ENCODE assay signal across 32 cellular contexts in genomic region chr11:18766015-18766414, GRCh38. TPM values are rescaled to one million over a fixed set of nuclear protein-coding genes. Genes with fewer than 3 reads are reported as not detected.
"Had no signal": no experiment of that assay in that cellular context is flagged by ENCODE, and none has a peak within 500 bp of the region (broad histone marks: within the 10 kb centered on the region; RNA-seq: fewer than 3 reads in every experiment).

No MANE protein-coding gene starts in this region.

- H3K36me3 Mint-ChIP-seq: natural killer cell; neural progenitor cell; stimulated activated memory B cell treated with anti-CD40 and anti-IgM and Interleukin-4, amounts not matched to agents 10 μg/mL and 1 μg/mL and 100 μg/mL, for 72 hours; type B pancreatic cell had no signal

- H3K79me2 ChIP-seq: parathyroid adenoma had no signal

- H3K27ac Mint-ChIP-seq: natural killer cell; nephron; neural progenitor cell; progenitor cell of endocrine pancreas; stimulated activated memory B cell treated with anti-CD40 and anti-IgM and Interleukin-4, amounts not matched to agents 10 μg/mL and 1 μg/mL and 100 μg/mL, for 72 hours; type B pancreatic cell had no signal

- H3K27me3 Mint-ChIP-seq: progenitor cell of endocrine pancreas had no signal

- H3K36me3 ChIP-seq: neural progenitor cell, ovary, spleen, suprapubic skin, tibial artery, transverse colon, upper lobe of right lung, uterus had no signal

- H3K27ac ChIP-seq: neural progenitor cell, ovary, parathyroid adenoma, psoas muscle, skin epidermis, spleen, suprapubic skin, testis, tibial artery, transverse colon, upper lobe of right lung, uterus had no signal

- H3K4me3 Mint-ChIP-seq: natural killer cell; nephron; neural progenitor cell; stimulated activated memory B cell treated with anti-CD40 and anti-IgM and Interleukin-4, amounts not matched to agents 10 μg/mL and 1 μg/mL and 100 μg/mL, for 72 hours; stimulated activated naive CD8-positive, alpha-beta T cell treated with anti-CD3 and anti-CD28 coated beads, Interleukin-15, amount 100 ng/mL, for 72 hours; type B pancreatic cell had no signal

- H3K4me3 ChIP-seq: neural progenitor cell, ovary, psoas muscle, skin epidermis, smooth muscle cell, spleen, suprapubic skin, testis, tibial artery, transverse colon, upper lobe of right lung, uterus had no signal

- H3K27me3 ChIP-seq: neural progenitor cell, ovary, testis, tibial artery, transverse colon, uterus had no signal

- ATAC-seq: natural killer cell; psoas muscle; right cardiac atrium; sciatic nerve; stimulated activated memory B cell treated with anti-CD40 and anti-IgM and Interleukin-4, amounts not matched to agents 10 μg/mL and 1 μg/mL and 100 μg/mL, for 72 hours; stimulated activated naive CD8-positive, alpha-beta T cell treated with anti-CD3 and anti-CD28 coated beads, Interleukin-15, amount 100 ng/mL, for 72 hours; stimulated activated naive CD8-positive, alpha-beta T cell treated with anti-CD3 and anti-CD28 coated beads, Interleukin-15, Interleukin-2, amounts not matched to agents 100 U/mL and 50 U/mL, for 24 hours; upper lobe of right lung had no signal

- H3K9me3 ChIP-seq: ovary, psoas muscle, spleen, suprapubic skin, testis, tibial artery, transverse colon, upper lobe of right lung, uterus had no signal

- H3K9ac ChIP-seq: neural progenitor cell, parathyroid adenoma had no signal

- H3K4me1 ChIP-seq: neural progenitor cell, parathyroid adenoma, testis, tibial artery, upper lobe of right lung, uterus had no signal

- DNase-seq: natural killer cell; occipital lobe; ovary; psoas muscle; right cardiac atrium; stimulated activated CD4-positive, alpha-beta T cell treated with anti-CD3 and anti-CD28 coated beads, Interleukin-12 subunit alpha, Interleukin-12 subunit beta, amount 100 ng/mL, for 4 hours; stimulated activated CD4-positive, alpha-beta T cell treated with anti-CD3 and anti-CD28 coated beads, Interleukin-1b, Interleukin-23, amount 100 ng/mL, for 48 hours; stimulated activated CD4-positive, alpha-beta T cell treated with anti-CD3 and anti-CD28 coated beads, Interleukin-4, amount 100 ng/mL, for 1 hour; stimulated activated CD4-positive, alpha-beta T cell treated with anti-CD3 and anti-CD28 coated beads, Interleukin-4, amount 100 ng/mL, for 4 hours; stimulated activated CD8-positive, alpha-beta memory T cell treated with anti-CD3 and anti-CD28 coated beads, Interleukin-4, amount 100 ng/mL, for 48 hours; stimulated activated naive CD4-positive, alpha-beta T cell; stimulated activated naive CD8-positive, alpha-beta T cell treated with anti-CD3 and anti-CD28 coated beads, Interleukin-15, amount 100 ng/mL, for 72 hours; stimulated activated naive CD8-positive, alpha-beta T cell treated with anti-CD3 and anti-CD28 coated beads, Interleukin-15, Interleukin-2, amounts not matched to agents 100 U/mL and 50 U/mL, for 24 hours; substantia nigra; testis; tibial artery; transverse colon; upper lobe of right lung; uterus had no signal

- H2AFZ ChIP-seq: neural progenitor cell, parathyroid adenoma had no signal

- H3K9me3 Mint-ChIP-seq: natural killer cell; nephron; neural progenitor cell; stimulated activated memory B cell treated with anti-CD40 and anti-IgM and Interleukin-4, amounts not matched to agents 10 μg/mL and 1 μg/mL and 100 μg/mL, for 72 hours; stimulated activated naive CD8-positive, alpha-beta T cell treated with anti-CD3 and anti-CD28 coated beads, Interleukin-15, amount 100 ng/mL, for 72 hours; type B pancreatic cell had no signal

- H3K4me2 ChIP-seq: neural progenitor cell, smooth muscle cell had no signal

- H3K4me1 Mint-ChIP-seq: natural killer cell, nephron, neural progenitor cell had no signal

RNA-seq across cellular contexts. Expression of gene PTPN5, which starts 25.6 kb away (rescaled TPM):
- total RNA-seq: natural killer cell, osteoblast, renal cortical epithelial cell, smooth muscle cell had no signal
- polyA plus RNA-seq: smooth muscle cell had no signal

RNA-seq across cellular contexts. Expression of gene IGSF22, which starts 40.0 kb away (rescaled TPM):
- total RNA-seq: osteoblast, smooth muscle cell had no signal
- polyA plus RNA-seq: smooth muscle cell had no signal
